In genomic region chr13:109938255-109938936, GRCh38 we compare ENCODE assay signal across 15 cellular contexts.
DNase-seq lines count a peak whose midpoint lies in the region; ATAC-seq and TF ChIP-seq lines count a peak whose summit lies in the region.
"Had no signal": no experiment of that assay in that cellular context is flagged by ENCODE, and none has a peak within 500 bp of the region (broad histone marks: within the 10 kb centered on the region; RNA-seq: fewer than 3 reads in every experiment).

No MANE protein-coding gene starts in this region.

- in situ Hi-C loops in brain microvascular endothelial cell (cut with HindIII; ENCODE audit: low pct_ligation_motif_present, low sequenced_read_pairs) = no loop called here

- no peaks in the 10 kb centered on the region for H3K27me3 ChIP-seq in AG04450 (ENCODE audit: control insufficient read depth, insufficient read depth, low read length)
- H3K27me3 ChIP-seq in brain microvascular endothelial cell (replicated peaks) = no peaks in the 10 kb centered on the region
- no peaks in the 10 kb centered on the region for H3K27me3 ChIP-seq in kidney epithelial cell (ENCODE audit: control insufficient read depth, insufficient read depth, low read length)
- H3K27me3 ChIP-seq: adrenal gland, stomach had no signal

- H3K36me3 ChIP-seq in brain microvascular endothelial cell (replicated peaks) = no peaks in the 10 kb centered on the region
- H3K36me3 ChIP-seq in kidney epithelial cell (ENCODE audit: control insufficient read depth, insufficient read depth, low read length) = no peaks in the 10 kb centered on the region
- no peaks in the 10 kb centered on the region for H3K36me3 ChIP-seq in OCI-LY7 (ENCODE audit: insufficient read depth, low read length)
- H3K36me3 ChIP-seq: adrenal gland, stomach had no signal

- no peaks in the 10 kb centered on the region for H3K4me1 ChIP-seq in OCI-LY7 (ENCODE audit: insufficient read depth, low read length, poor library complexity, severe bottlenecking)
- H3K4me1 ChIP-seq: adrenal gland had no signal

- no peak overlapping the region for H3K4me3 ChIP-seq in AG04450 (ENCODE audit: low read depth, low read length)
- no peak overlapping the region for H3K4me3 ChIP-seq in brain microvascular endothelial cell (ENCODE audit: low read depth, low read length)
- H3K4me3 ChIP-seq in kidney epithelial cell (ENCODE audit: low read depth, low read length) = no peak overlapping the region
- H3K4me3 ChIP-seq in OCI-LY7 (ENCODE audit: low read depth, low read length, poor library complexity, severe bottlenecking) = no peak overlapping the region
- H3K4me3 ChIP-seq: adrenal gland, stomach had no signal

- intact Hi-C loops in OCI-LY7 (cut with micrococcal nuclease; ENCODE audit: unreplicated experiment) = no loop called here

- POLR2A ChIA-PET in AG04450 (lab: Yijun Ruan, JAX) (interaction anchor here (0.5 kb wide), 1 partner anchor 216 kb away, joined by 3 read pairs; no protein-coding TSS in a partner anchor), OCI-LY7 (lab: Charles Lee) (no interaction called here)

- no TSS peak for BruUV-seq in OCI-LY7 (replicated peaks; lab: Mats Ljungman, UMichigan)

- H4K20me1 ChIP-seq in OCI-LY7 (ENCODE audit: insufficient read depth, low read length) = no peaks in the 10 kb centered on the region

- TF ChIP-seq CTCF in AG04450 (IDR thresholded peaks at IDR 0.05; ENCODE audit: low read depth, low read length) (no peak), brain microvascular endothelial cell (IDR thresholded peaks at IDR 0.05; ENCODE audit: low read depth, low read length, missing control alignments) (no peak), kidney epithelial cell (IDR thresholded peaks at IDR 0.05; ENCODE audit: insufficient read depth, low read length, poor library complexity, severe bottlenecking) (no peak), OCI-LY7 (conservative IDR thresholded peaks at IDR 0.05; ENCODE audit: low read length) (no peak)

- H3K27ac ChIP-seq in AG04450 (ENCODE audit: low read depth, low read length) = no peak overlapping the region
- H3K27ac ChIP-seq in brain microvascular endothelial cell = no peak overlapping the region
- no peak overlapping the region for H3K27ac ChIP-seq in OCI-LY7 (ENCODE audit: low read depth, low read length, poor library complexity, severe bottlenecking)
- H3K27ac ChIP-seq: adrenal gland had no signal

- ATAC-seq in GM21528 (IDR thresholded peaks at IDR 0.05; ENCODE audit: low FRiP score, unreplicated experiment) = no peak
- ATAC-seq: WTC11 had no signal

- H3K4me2 ChIP-seq in OCI-LY7 (ENCODE audit: low read length) = no peak overlapping the region

- no peaks in the 10 kb centered on the region for H3K79me2 ChIP-seq in OCI-LY7 (ENCODE audit: insufficient read depth, low read depth, low read length)

- peaks cover 4% of the 10 kb centered on the region; the same call in 1 of the 2 replicates for H3K9me3 ChIP-seq in AG04450 (ENCODE audit: control insufficient read depth, insufficient read depth, low read length)
- no peaks in the 10 kb centered on the region for H3K9me3 ChIP-seq in OCI-LY7 (ENCODE audit: low read length)
- H3K9me3 ChIP-seq: adrenal gland had no signal

- H3K9me2 ChIP-seq in OCI-LY7 (ENCODE audit: insufficient read depth, low read length) = no peaks in the 10 kb centered on the region

- no peak overlapping the region for H2AFZ ChIP-seq in OCI-LY7 (ENCODE audit: low read length)

- CTCF ChIA-PET in AG04450 (lab: Charles Lee) = no interaction called here
- CTCF ChIA-PET in OCI-LY7 (lab: Charles Lee; ENCODE audit: unreplicated experiment) = no interaction called here

- DNase-seq in AG04450 (ENCODE audit: low read depth, low spot score) (peak; percentile 68), HT1080 (ENCODE audit: low read depth) (peak; percentile 67), brain microvascular endothelial cell (peak; percentile 45), kidney epithelial cell (ENCODE audit: low read depth) (peak; percentile 16), H4 (ENCODE audit: low spot score) (no peak), OCI-LY7 (ENCODE audit: low spot score) (no peak), GF-D8 (lab: John Stamatoyannopoulos, UW) (no peak)
- DNase-seq: adrenal gland, endodermal cell, midbrain, NCI-H1105 treated with DMSO at 0.1 percent for 48 hours, NCI-H774, stomach had no signal

Comparison
In these comparisons a context has a peak if more than half of its experiments do, and no peak if none do; other contexts are left out.
1. DNase-seq: peak in AG04450 (single experiment), HT1080 (single experiment), brain microvascular endothelial cell (single experiment) and kidney epithelial cell (single experiment); none in H4 (single experiment), OCI-LY7 (single experiment) and GF-D8 (single experiment).